ENCODE assay signal across 10 cellular contexts in genomic region chr9:88949425-88949824, GRCh38. TPM values are rescaled to one million over a fixed set of nuclear protein-coding genes. Genes with fewer than 3 reads are reported as not detected.
DNase-seq lines count a peak whose midpoint lies in the region; ATAC-seq and TF ChIP-seq lines count a peak whose summit lies in the region.
"Had no signal": no experiment of that assay in that cellular context is flagged by ENCODE, and none has a peak within 500 bp of the region (broad histone marks: within the 10 kb centered on the region; RNA-seq: fewer than 3 reads in every experiment).

No MANE protein-coding gene starts in this region.

- peaks cover 18% of the 10 kb centered on the region for H3K4me1 ChIP-seq in BE2C

- H3K27me3 ChIP-seq in BE2C: no peaks in the 10 kb centered on the region

- H3K9me3 Mint-ChIP-seq in endothelial cell (ENCODE audit: unreplicated experiment): no peaks in the 10 kb centered on the region

- H3K4me3 Mint-ChIP-seq in endothelial cell (ENCODE audit: unreplicated experiment): no peak overlapping the region

- no peaks in the 10 kb centered on the region for H3K9me3 ChIP-seq in BE2C

- no peak overlapping the region for H3K4me3 ChIP-seq in BE2C (ENCODE audit: low read depth, low read length)
- H3K4me3 ChIP-seq: GM12878 had no signal

- no peak overlapping the region for H3K27ac ChIP-seq in RWPE1

- TF ChIP-seq CTCF in BE2C (IDR thresholded peaks at IDR 0.05; ENCODE audit: low read depth, low read length): no peak
- no peak for TF ChIP-seq CTCF in endothelial cell (IDR thresholded peaks at IDR 0.05; ENCODE audit: unreplicated experiment)
- TF ChIP-seq CTCF in RWPE1 (conservative IDR thresholded peaks at IDR 0.05; ENCODE audit: low read depth): no peak

- peaks cover 4% of the 10 kb centered on the region for H3K27me3 Mint-ChIP-seq in endothelial cell (ENCODE audit: unreplicated experiment)

- no peaks in the 10 kb centered on the region for H3K36me3 ChIP-seq in BE2C

- peak overlapping the region; percentile 21 for H3K27ac Mint-ChIP-seq in endothelial cell (ENCODE audit: unreplicated experiment)

- peaks cover 46% of the 10 kb centered on the region for H3K4me1 Mint-ChIP-seq in endothelial cell (ENCODE audit: unreplicated experiment)

- DNase-seq in BE2C: peak; percentile 32
- peak; percentile 58 for DNase-seq in NCI-H2029 (lab: John Stamatoyannopoulos, UW)
- DNase-seq in endothelial cell (ENCODE audit: low spot score): no peak
- peak; percentile 47 for DNase-seq in middle frontal gyrus (ENCODE audit: extremely low spot score, low spot score)
- DNase-seq in HT-29 (ENCODE audit: low spot score): no peak
- DNase-seq in NCI-H187 treated with DMSO at 0.1 percent for 48 hours (lab: John Stamatoyannopoulos, UW): no peak
- DNase-seq in RWPE1 (ENCODE audit: low spot score): no peak
- DNase-seq: MM.1S had no signal

- ATAC-seq in esophagus mucosa: no peak
- ATAC-seq: GM12878 had no signal

- CTCF ChIA-PET in RWPE1 (lab: Yijun Ruan, JAX): no interaction called here

- H3K36me3 Mint-ChIP-seq in endothelial cell (ENCODE audit: low read depth, unreplicated experiment): no peaks in the 10 kb centered on the region

- POLR2A ChIA-PET in RWPE1 (lab: Yijun Ruan, JAX; ENCODE audit: low non-redundant PET): no interaction called here

RNA-seq across cellular contexts. Expression of gene S1PR3, which starts 41.8 kb away (rescaled TPM):
- 2.5 TPM for polyA plus RNA-seq in BE2C (2012; ENCODE audit: insufficient read depth, insufficient read length, low read depth)
- total RNA-seq in endothelial cell (ENCODE audit: unreplicated experiment) (18.3 TPM), esophagus mucosa (2.2 TPM)
- not detected in 2 replicates for total RNA-seq in HT-29 (2014; rRNA removed; shearing (Covaris generic))

Comparison
In these comparisons a context has a peak if more than half of its experiments do, and no peak if none do; other contexts are left out.
1. DNase-seq: peak in BE2C (single experiment), NCI-H2029 (single experiment) and middle frontal gyrus (single experiment); none in endothelial cell (single experiment), HT-29 (single experiment), NCI-H187 treated with DMSO at 0.1 percent for 48 hours (single experiment) and RWPE1 (single experiment).